ENCODE assay signal across 13 cellular contexts in the genomic region with DNA sequence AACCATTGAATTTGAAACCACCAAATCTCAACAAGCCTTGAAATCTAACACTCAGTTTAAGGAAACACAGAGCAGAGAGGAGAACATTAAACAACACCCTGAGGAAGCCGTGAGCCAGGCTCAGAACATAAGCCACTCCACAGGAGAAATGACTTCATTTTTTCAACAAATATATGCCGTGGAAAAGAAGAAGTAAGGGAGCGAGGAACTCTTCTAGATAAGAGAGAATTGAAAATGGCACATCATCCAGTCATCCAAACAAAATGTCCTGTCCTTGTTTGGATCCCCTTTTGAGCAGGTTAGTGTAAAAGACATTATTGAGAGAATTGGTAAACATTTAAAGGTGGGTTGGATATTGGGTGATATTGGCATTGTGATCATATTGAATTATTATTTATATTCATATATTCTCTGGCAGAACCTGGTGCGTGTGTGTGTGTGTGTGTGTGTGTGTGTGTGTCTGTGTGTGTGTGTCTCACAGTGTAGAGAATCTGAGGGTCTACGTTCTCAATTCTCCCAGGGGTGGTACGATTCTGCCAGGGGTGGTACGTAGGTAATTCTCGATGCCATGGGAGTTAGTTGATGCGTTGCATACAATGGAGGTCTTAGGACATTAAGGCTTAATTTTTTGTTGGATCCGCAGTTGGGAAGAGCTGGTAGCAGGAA.
DNase-seq lines count a peak whose midpoint lies in the region; ATAC-seq, FAIRE-seq and TF ChIP-seq lines count a peak whose summit lies in the region.
"Had no signal": no experiment of that assay in that cellular context is flagged by ENCODE, and none has a peak within 500 bp of the region (broad histone marks: within the 10 kb centered on the region; RNA-seq: fewer than 3 reads in every experiment).

No MANE protein-coding gene starts in this region.

- no peaks in the 10 kb centered on the region for H4K20me1 ChIP-seq in K562 (replicated peaks; ENCODE audit: control insufficient read depth, insufficient read depth, low read length)

- no peak for TF ChIP-seq EP300 in K562 (IDR thresholded peaks at IDR 0.05; ENCODE audit: low read length)

- H3K4me1 Mint-ChIP-seq in activated T-cell treated with anti-CD3 and anti-CD28 coated beads, Interleukin-2, amount 50 U/mL, for 24 hours (ENCODE audit: low read depth) = peaks cover 61% of the 10 kb centered on the region
- H3K4me1 Mint-ChIP-seq in stimulated activated memory B cell treated with anti-CD40 and anti-IgM and Interleukin-4, amounts not matched to agents 10 μg/mL and 1 μg/mL and 100 μg/mL, for 72 hours = peaks cover 65% of the 10 kb centered on the region

- H3K4me3 ChIP-seq in K562 = no peak overlapping the region
- H3K4me3 ChIP-seq: body of pancreas, HAP-1, vagina had no signal

- BruUV-seq in K562 (replicated peaks; lab: Mats Ljungman, UMichigan) = no TSS peak

- WGBS in K562 (ENCODE audit: insufficient coverage, low coverage, missing lambda C conversion rate) = 61% methylated on average over 10 of the region's 10 CpGs

- POLR2A ChIA-PET in K562 (lab: Yijun Ruan, JAX) = no interaction called here

- H3K4me2 ChIP-seq in K562 (ENCODE audit: insufficient read depth, low read length) = peak overlapping the region; percentile 26

- peaks cover 36 to 55% of the 10 kb centered on the region in 2 experiments for H3K4me1 ChIP-seq in K562 (replicated peaks in 1 of 2; ENCODE audit: control insufficient read depth in 2 of 2, insufficient read depth in 2 of 2, low read length in 2 of 2)
- H3K4me1 ChIP-seq: body of pancreas, HAP-1, vagina had no signal

- CTCF ChIA-PET in K562 (lab: Yijun Ruan, JAX; ENCODE audit: low intra/inter-chr PET ratio) = no interaction called here

- no peak for DNase-seq in activated T-cell treated with anti-CD3 and anti-CD28 coated beads, Interleukin-2, amount 50 U/mL, for 24 hours
- DNase-seq in activated T-cell treated with anti-CD3 and anti-CD28 coated beads, Interleukin-2, amount 50 U/mL, for 1 hour = no peak
- DNase-seq in NAMALWA (ENCODE audit: low spot score) (peak; percentile 51), K562 (ENCODE audit: extremely low read depth in 1 of 4, low spot score in 3 of 4) (no peak), cardiac septum (ENCODE audit: low spot score) (no peak), SW 1271 (lab: John Stamatoyannopoulos, UW) (no peak)
- DNase-seq: body of pancreas, PC-3 had no signal

- intact Hi-C loops in K562 (cut with micrococcal nuclease) (loop anchor here (5.0 kb wide), 2 partner anchors 37 to 72 kb away; no protein-coding TSS in a partner anchor), cardiac septum (cut with DNase I) (no loop called here)

- no peaks in the 10 kb centered on the region for H3K27me3 ChIP-seq in K562 (ENCODE audit: control insufficient read depth in 2 of 2, insufficient read depth in 2 of 2, low read length in 2 of 2)
- H3K27me3 ChIP-seq: body of pancreas, vagina had no signal

- H3K9ac ChIP-seq in K562 (ENCODE audit: insufficient read depth in 1 of 2, low read depth in 2 of 2, low read length in 2 of 2) = peak overlapping the region in 1 of 2 experiments; percentile 4; a peak in 1 of 4 replicates

- peak overlapping the region; percentile 58; the same call in 1 of the 3 replicates for H3K27ac ChIP-seq in K562 (ENCODE audit: extremely low read depth, low read depth, low read length)
- H3K27ac ChIP-seq: body of pancreas, vagina had no signal

- H3K27me3 Mint-ChIP-seq in activated T-cell treated with anti-CD3 and anti-CD28 coated beads, Interleukin-2, amount 50 U/mL, for 24 hours = no peaks in the 10 kb centered on the region
- no peaks in the 10 kb centered on the region for H3K27me3 Mint-ChIP-seq in stimulated activated memory B cell treated with anti-CD40 and anti-IgM and Interleukin-4, amounts not matched to agents 10 μg/mL and 1 μg/mL and 100 μg/mL, for 72 hours

- peaks cover 12% of the 10 kb centered on the region for H3K36me3 ChIP-seq in K562 (ENCODE audit: control insufficient read depth, insufficient read depth, low read length)
- H3K36me3 ChIP-seq: HAP-1, vagina had no signal

- no peaks in the 10 kb centered on the region for H3K9me1 ChIP-seq in K562 (ENCODE audit: control insufficient read depth, insufficient read depth, low read length)

- no peak for FAIRE-seq in K562 (lab: Jason Lieb, UNC)
- FAIRE-seq: keratinocyte had no signal

- no peak for TF ChIP-seq CTCF in K562 (IDR thresholded peaks at IDR 0.05 in 2 of 3, conservative IDR thresholded peaks at IDR 0.05 in 1 of 3; ENCODE audit: insufficient read depth in 2 of 3, low read depth in 1 of 3, low read length in 3 of 3)

- peak overlapping the region; percentile 82 for H3K4me3 Mint-ChIP-seq in activated T-cell treated with anti-CD3 and anti-CD28 coated beads, Interleukin-2, amount 50 U/mL, for 24 hours
- H3K4me3 Mint-ChIP-seq in stimulated activated memory B cell treated with anti-CD40 and anti-IgM and Interleukin-4, amounts not matched to agents 10 μg/mL and 1 μg/mL and 100 μg/mL, for 72 hours = peak overlapping the region; percentile 92

- no peak overlapping the region for H2AFZ ChIP-seq in K562 (ENCODE audit: low read depth, low read length)

- TF ChIP-seq POLR2A in K562 (conservative IDR thresholded peaks at IDR 0.05) = no peak

- H3K9me3 Mint-ChIP-seq in activated T-cell treated with anti-CD3 and anti-CD28 coated beads, Interleukin-2, amount 50 U/mL, for 24 hours = peaks cover 8% of the 10 kb centered on the region
- no peaks in the 10 kb centered on the region for H3K9me3 Mint-ChIP-seq in stimulated activated memory B cell treated with anti-CD40 and anti-IgM and Interleukin-4, amounts not matched to agents 10 μg/mL and 1 μg/mL and 100 μg/mL, for 72 hours

- TF ChIP-seq RAD21 in K562 (CRISPR knock-in tag; conservative IDR thresholded peaks at IDR 0.05 in 1 of 2, IDR thresholded peaks at IDR 0.05 in 1 of 2) = no peak

- H3K36me3 Mint-ChIP-seq in activated T-cell treated with anti-CD3 and anti-CD28 coated beads, Interleukin-2, amount 50 U/mL, for 24 hours (ENCODE audit: low read depth) = peaks cover 62% of the 10 kb centered on the region
- H3K36me3 Mint-ChIP-seq in stimulated activated memory B cell treated with anti-CD40 and anti-IgM and Interleukin-4, amounts not matched to agents 10 μg/mL and 1 μg/mL and 100 μg/mL, for 72 hours = peaks cover 52% of the 10 kb centered on the region

- peak overlapping the region; percentile 92 for H3K27ac Mint-ChIP-seq in activated T-cell treated with anti-CD3 and anti-CD28 coated beads, Interleukin-2, amount 50 U/mL, for 24 hours
- H3K27ac Mint-ChIP-seq in stimulated activated memory B cell treated with anti-CD40 and anti-IgM and Interleukin-4, amounts not matched to agents 10 μg/mL and 1 μg/mL and 100 μg/mL, for 72 hours = peak overlapping the region; percentile 91

- peaks cover 51% of the 10 kb centered on the region for H3K79me2 ChIP-seq in K562 (ENCODE audit: control insufficient read depth, insufficient read depth, low read length)

- ATAC-seq in K562 (no peak), SK-N-SH treated with all-trans-retinoic acid at 6 μM for 48 hours (no peak)
- no peak for ATAC-seq in stimulated activated memory B cell treated with anti-CD40 and anti-IgM and Interleukin-4, amounts not matched to agents 10 μg/mL and 1 μg/mL and 100 μg/mL, for 72 hours
- ATAC-seq: body of pancreas, PC-3 had no signal

- in situ Hi-C loops in K562 (cut with MboI) = no loop called here

- 0 out of 2 replicates have a peak, but pooled peaks cover 2% of the 10 kb centered on the region for H3K9me3 ChIP-seq in K562 (replicated peaks; ENCODE audit: control insufficient read depth, insufficient read depth, low read depth, low read length)
- H3K9me3 ChIP-seq: body of pancreas, HAP-1, vagina had no signal

TF ChIP-seq in K562, 482 proteins besides CTCF, POLR2A, EP300 and RAD21 (continues in another document):
- 0 out of 2 replicates have a peak, but pooled peaks have one; percentile 58 for TF ChIP-seq YBX1 (IDR thresholded peaks at IDR 0.05)
- TF ChIP-seq POLR2G (IDR thresholded peaks at IDR 0.05; ENCODE audit: low read depth, low read length) = no peak
- TF ChIP-seq THRAP3 (IDR thresholded peaks at IDR 0.05; ENCODE audit: borderline replicate concordance) = peak; percentile 76; the same call in 1 of the 2 replicates
- TF ChIP-seq, protein P1, sequence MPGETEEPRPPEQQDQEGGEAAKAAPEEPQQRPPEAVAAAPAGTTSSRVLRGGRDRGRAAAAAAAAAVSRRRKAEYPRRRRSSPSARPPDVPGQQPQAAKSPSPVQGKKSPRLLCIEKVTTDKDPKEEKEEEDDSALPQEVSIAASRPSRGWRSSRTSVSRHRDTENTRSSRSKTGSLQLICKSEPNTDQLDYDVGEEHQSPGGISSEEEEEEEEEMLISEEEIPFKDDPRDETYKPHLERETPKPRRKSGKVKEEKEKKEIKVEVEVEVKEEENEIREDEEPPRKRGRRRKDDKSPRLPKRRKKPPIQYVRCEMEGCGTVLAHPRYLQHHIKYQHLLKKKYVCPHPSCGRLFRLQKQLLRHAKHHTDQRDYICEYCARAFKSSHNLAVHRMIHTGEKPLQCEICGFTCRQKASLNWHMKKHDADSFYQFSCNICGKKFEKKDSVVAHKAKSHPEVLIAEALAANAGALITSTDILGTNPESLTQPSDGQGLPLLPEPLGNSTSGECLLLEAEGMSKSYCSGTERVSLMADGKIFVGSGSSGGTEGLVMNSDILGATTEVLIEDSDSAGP (CRISPR knock-in tag; IDR thresholded peaks at IDR 0.05) = 0 out of 2 replicates have a peak, but pooled peaks have one; percentile 38

TF ChIP-seq in SK-N-SH treated with all-trans-retinoic acid at 6 μM for 48 hours, 23 proteins besides CTCF, POLR2A, EP300 and RAD21:
- TF ChIP-seq, protein P2, sequence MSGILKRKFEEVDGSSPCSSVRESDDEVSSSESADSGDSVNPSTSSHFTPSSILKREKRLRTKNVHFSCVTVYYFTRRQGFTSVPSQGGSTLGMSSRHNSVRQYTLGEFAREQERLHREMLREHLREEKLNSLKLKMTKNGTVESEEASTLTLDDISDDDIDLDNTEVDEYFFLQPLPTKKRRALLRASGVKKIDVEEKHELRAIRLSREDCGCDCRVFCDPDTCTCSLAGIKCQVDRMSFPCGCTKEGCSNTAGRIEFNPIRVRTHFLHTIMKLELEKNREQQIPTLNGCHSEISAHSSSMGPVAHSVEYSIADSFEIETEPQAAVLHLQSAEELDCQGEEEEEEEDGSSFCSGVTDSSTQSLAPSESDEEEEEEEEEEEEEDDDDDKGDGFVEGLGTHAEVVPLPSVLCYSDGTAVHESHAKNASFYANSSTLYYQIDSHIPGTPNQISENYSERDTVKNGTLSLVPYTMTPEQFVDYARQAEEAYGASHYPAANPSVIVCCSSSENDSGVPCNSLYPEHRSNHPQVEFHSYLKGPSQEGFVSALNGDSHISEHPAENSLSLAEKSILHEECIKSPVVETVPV (CRISPR knock-in tag; IDR thresholded peaks at IDR 0.05) = no peak
- TF ChIP-seq GLIS3 (CRISPR knock-in tag; IDR thresholded peaks at IDR 0.05) = no peak
- TF ChIP-seq RARB (CRISPR knock-in tag; IDR thresholded peaks at IDR 0.05) = no peak
- TF ChIP-seq ZNF8 (CRISPR knock-in tag; IDR thresholded peaks at IDR 0.05) = no peak
